Comparison of ENCODE assay signal across 21 cellular contexts in genomic region chr1:24544239-24544638, GRCh38. TPM values are rescaled to one million over a fixed set of nuclear protein-coding genes. Genes with fewer than 3 reads are reported as not detected.
DNase-seq lines count a peak whose midpoint lies in the region; ATAC-seq, FAIRE-seq and TF ChIP-seq lines count a peak whose summit lies in the region.
"Had no signal": no experiment of that assay in that cellular context is flagged by ENCODE, and none has a peak within 500 bp of the region (broad histone marks: within the 10 kb centered on the region; RNA-seq: fewer than 3 reads in every experiment).

No MANE protein-coding gene starts in this region.

- no peak overlapping the region for H3K4me2 ChIP-seq in trophoblast cell (ENCODE audit: low read length)

- H3K79me1 ChIP-seq in trophoblast cell (ENCODE audit: low read length): peaks cover 4% of the 10 kb centered on the region

- no peaks in the 10 kb centered on the region for H3K27me3 Mint-ChIP-seq in Calu3 (ENCODE audit: unreplicated experiment)
- no peaks in the 10 kb centered on the region for H3K27me3 Mint-ChIP-seq in activated CD4-positive, alpha-beta T cell treated with anti-CD3 and anti-CD28 coated beads for 36 hours

- H3K4me3 Mint-ChIP-seq in Calu3 (ENCODE audit: low read depth, unreplicated experiment): no peak overlapping the region
- H3K4me3 Mint-ChIP-seq in activated CD4-positive, alpha-beta T cell treated with anti-CD3 and anti-CD28 coated beads for 36 hours: no peak overlapping the region

- no peak overlapping the region for H3K18ac ChIP-seq in trophoblast cell (ENCODE audit: low read length)

- H3K23ac ChIP-seq in trophoblast cell (ENCODE audit: low read length): no peak overlapping the region

- H3K27me3 ChIP-seq in bronchial epithelial cell (ENCODE audit: control insufficient read depth, insufficient read depth, low read length): no peaks in the 10 kb centered on the region
- H3K27me3 ChIP-seq in trophoblast cell (ENCODE audit: insufficient read depth, low read length): no peaks in the 10 kb centered on the region
- H3K27me3 ChIP-seq: Peyer's patch had no signal

- no peak overlapping the region for H2BK12ac ChIP-seq in trophoblast cell (ENCODE audit: low read length)

- H3K9me3 Mint-ChIP-seq in Calu3 (ENCODE audit: low read depth, unreplicated experiment): no peaks in the 10 kb centered on the region
- H3K9me3 Mint-ChIP-seq in activated CD4-positive, alpha-beta T cell treated with anti-CD3 and anti-CD28 coated beads for 36 hours (ENCODE audit: low read depth): no peaks in the 10 kb centered on the region

- H3K9ac ChIP-seq in trophoblast cell (ENCODE audit: low read length): no peak overlapping the region

- no peak overlapping the region for H3K4me3 ChIP-seq in bronchial epithelial cell (ENCODE audit: low read depth, low read length)
- H3K4me3 ChIP-seq in trophoblast cell (ENCODE audit: low read depth, low read length): no peak overlapping the region
- H3K4me3 ChIP-seq: Peyer's patch had no signal

- CTCF ChIA-PET in Calu3 (lab: Charles Lee): no interaction called here
- CTCF ChIA-PET in activated CD4-positive, alpha-beta T cell treated with anti-CD3 and anti-CD28 coated beads for 36 hours (lab: Charles Lee): interaction anchor here (2.1 kb wide), 1 partner anchor 286 kb away, joined by 4 read pairs; no protein-coding TSS in a partner anchor

- intact Hi-C loops in Calu3 (cut with micrococcal nuclease; ENCODE audit: unreplicated experiment): loop anchor here (5.0 to 10.0 kb wide), 2 partner anchors 51 to 93 kb away; no protein-coding TSS in a partner anchor
- intact Hi-C loops in activated CD4-positive, alpha-beta T cell treated with anti-CD3 and anti-CD28 coated beads for 36 hours (cut with DNase I, micrococcal nuclease): no loop called here

- H3K4me1 ChIP-seq in trophoblast cell (ENCODE audit: control insufficient read depth in 1 of 2, insufficient read depth in 2 of 2, low read length in 2 of 2): peaks cover 3 to 7% of the 10 kb centered on the region in 2 experiments

- no peak for FAIRE-seq in bronchial epithelial cell (lab: Jason Lieb, UNC)

- TF ChIP-seq CTCF in Calu3 (IDR thresholded peaks at IDR 0.05; ENCODE audit: unreplicated experiment) (no peak), bronchial epithelial cell (IDR thresholded peaks at IDR 0.05; ENCODE audit: insufficient read depth, low read length, severe bottlenecking) (no peak)

- no peak overlapping the region for H2BK120ac ChIP-seq in trophoblast cell (ENCODE audit: insufficient read depth, low read length, poor library complexity)

- H3K79me2 ChIP-seq in trophoblast cell (ENCODE audit: control insufficient read depth, insufficient read depth, low read length, poor library complexity): no peaks in the 10 kb centered on the region

- H3K4ac ChIP-seq in trophoblast cell (ENCODE audit: low read depth, low read length): no peak overlapping the region

- POLR2A ChIA-PET in activated CD4-positive, alpha-beta T cell treated with anti-CD3 and anti-CD28 coated beads for 36 hours (lab: Charles Lee): no interaction called here

- no peak overlapping the region for H2BK5ac ChIP-seq in trophoblast cell (ENCODE audit: low read depth, low read length, poor library complexity)

- no peak overlapping the region for H4K91ac ChIP-seq in trophoblast cell (ENCODE audit: low read depth, low read length)

- no peak overlapping the region for H4K12ac ChIP-seq in trophoblast cell (ENCODE audit: low read depth, low read length)

- no peak for DNase-seq in Calu3
- DNase-seq in M059J (ENCODE audit: low read depth): peak; percentile 26
- DNase-seq in bronchial epithelial cell (ENCODE audit: low read depth): peak; percentile 86
- peak; percentile 49 to 73 for DNase-seq in trophoblast cell
- no peak for DNase-seq in stimulated activated CD4-positive, alpha-beta T cell treated with anti-CD3 and anti-CD28 coated beads, Interleukin-2, amount 100 ng/mL, for 48 hours
- DNase-seq in activated CD4-positive, alpha-beta T cell treated with anti-CD3 and anti-CD28 coated beads for 36 hours: no peak
- DNase-seq in stimulated activated naive CD4-positive, alpha-beta T cell treated with Interleukin-2 at 50 U/mL for 16 hours (lab: John Stamatoyannopoulos, UW): no peak
- DNase-seq: COR-L47, IMR-90, Kasumi-1, NCI-H1105 treated with DMSO at 0.1 percent for 48 hours, NCI-H1694 treated with DMSO at 0.1 percent for 48 hours, NCI-H226, NCI-H524 treated with DMSO at 0.1 percent for 48 hours, Peyer's patch, SHP77 treated with DMSO at 0.1 percent for 48 hours had no signal

- H3K27ac Mint-ChIP-seq in Calu3 (ENCODE audit: unreplicated experiment): peak overlapping the region; percentile 77
- H3K27ac Mint-ChIP-seq in activated CD4-positive, alpha-beta T cell treated with anti-CD3 and anti-CD28 coated beads for 36 hours: no peak overlapping the region

- H3K36me3 ChIP-seq in bronchial epithelial cell (ENCODE audit: control insufficient read depth, insufficient read depth, low read length): no peaks in the 10 kb centered on the region
- H3K36me3 ChIP-seq in trophoblast cell (ENCODE audit: control insufficient read depth in 1 of 2, insufficient read depth in 2 of 2, low read length in 2 of 2): no peaks in the 10 kb centered on the region
- H3K36me3 ChIP-seq: Peyer's patch had no signal

- no peak overlapping the region for H3K14ac ChIP-seq in trophoblast cell (ENCODE audit: low read length)

- no peak overlapping the region for H2AK5ac ChIP-seq in trophoblast cell (ENCODE audit: low read length)

- H3K36me3 Mint-ChIP-seq in Calu3 (ENCODE audit: insufficient read depth, unreplicated experiment): peaks cover 19% of the 10 kb centered on the region
- H3K36me3 Mint-ChIP-seq in activated CD4-positive, alpha-beta T cell treated with anti-CD3 and anti-CD28 coated beads for 36 hours (ENCODE audit: low read depth): no peaks in the 10 kb centered on the region

- no peak overlapping the region for H2AFZ ChIP-seq in trophoblast cell (ENCODE audit: insufficient read depth, low read length, poor library complexity)

- H4K8ac ChIP-seq in trophoblast cell (ENCODE audit: low read depth, low read length): no peak overlapping the region

- ATAC-seq in GM19467 (IDR thresholded peaks at IDR 0.05; ENCODE audit: unreplicated experiment): no peak
- ATAC-seq in activated CD4-positive, alpha-beta T cell treated with anti-CD3 and anti-CD28 coated beads for 36 hours: no peak

- no TSS peak for BruUV-seq in Calu3 (replicated peaks; lab: Mats Ljungman, UMichigan)

- H3K4me1 Mint-ChIP-seq in Calu3 (ENCODE audit: low read depth, unreplicated experiment): peaks cover 48% of the 10 kb centered on the region
- peaks cover 53% of the 10 kb centered on the region for H3K4me1 Mint-ChIP-seq in activated CD4-positive, alpha-beta T cell treated with anti-CD3 and anti-CD28 coated beads for 36 hours

- H3K9me3 ChIP-seq in trophoblast cell (ENCODE audit: insufficient read depth, low read depth, low read length): no peaks in the 10 kb centered on the region
- H3K9me3 ChIP-seq: Peyer's patch had no signal

- no peak overlapping the region for H3K27ac ChIP-seq in trophoblast cell (ENCODE audit: low read depth, low read length)
- H3K27ac ChIP-seq: C4-2B, Peyer's patch had no signal

RNA-seq across cellular contexts. Expression of gene NCMAP, which starts 11.6 kb away (rescaled TPM):
- total RNA-seq in Calu3 (2022) (63.9 and 78.8 TPM in 2 replicates), bronchial epithelial cell (0.13 TPM in 1 of 2 replicates, not detected in the other)
- not detected in 2 replicates for total RNA-seq in M059J (2014; rRNA removed; shearing (Covaris generic))
- polyA plus RNA-seq in trophoblast cell (2013): 2.6 and 3.2 TPM in 2 replicates
- under 1 TPM in 1 of 2 experiments, not detected in 1; 0.05 TPM for total RNA-seq in activated CD4-positive, alpha-beta T cell treated with anti-CD3 and anti-CD28 coated beads for 36 hours
- total RNA-seq: A673, H4, HT1080, IMR-90 had no signal
- polyA plus RNA-seq: IMR-90 had no signal

RNA-seq across cellular contexts. Expression of gene RCAN3, which starts 41.6 kb away (rescaled TPM):
- total RNA-seq in Calu3 (2022): 12.9 and 15.3 TPM in 2 replicates
- total RNA-seq in M059J (2014; rRNA removed; shearing (Covaris generic)): 11.1 and 11.9 TPM in 2 replicates
- total RNA-seq in bronchial epithelial cell: 12.1 and 15.9 TPM in 2 replicates
- 22.6 and 23.6 TPM in 2 replicates for polyA plus RNA-seq in trophoblast cell (2013)
- total RNA-seq in activated CD4-positive, alpha-beta T cell treated with anti-CD3 and anti-CD28 coated beads for 36 hours: 10 to 100 TPM; 62.3 to 67.5 TPM

Comparison
In these comparisons a context has a peak if more than half of its experiments do, and no peak if none do; other contexts are left out.
1. DNase-seq: peak in M059J (single experiment), bronchial epithelial cell (single experiment) and trophoblast cell (2 of 2); none in Calu3 (single experiment), stimulated activated CD4-positive, alpha-beta T cell treated with anti-CD3 and anti-CD28 coated beads, Interleukin-2, amount 100 ng/mL, for 48 hours (0 of 2), activated CD4-positive, alpha-beta T cell treated with anti-CD3 and anti-CD28 coated beads for 36 hours (single experiment) and stimulated activated naive CD4-positive, alpha-beta T cell treated with Interleukin-2 at 50 U/mL for 16 hours (single experiment).
2. RNA of gene NCMAP, which starts 11.6 kb away (total RNA-seq): 63.9 to 78.8 TPM in Calu3; 0.05 TPM in activated CD4-positive, alpha-beta T cell treated with anti-CD3 and anti-CD28 coated beads for 36 hours, not detected in M059J and 0.13 TPM in bronchial epithelial cell; every median in the first group is over 10 times any median in the second.